Comparison of ENCODE assay signal across 23 cellular contexts in genomic region chr5:149915392-149916260, GRCh38. TPM values are rescaled to one million over a fixed set of nuclear protein-coding genes. Genes with fewer than 3 reads are reported as not detected.
A peak's percentile ranks its signal among the peaks of the same experiment; 100 is the strongest.
DNase-seq lines count a peak whose midpoint lies in the region; ATAC-seq and TF ChIP-seq lines count a peak whose summit lies in the region.
"Had no signal": no experiment of that assay in that cellular context is flagged by ENCODE, and none has a peak within 500 bp of the region (broad histone marks: within the 10 kb centered on the region; RNA-seq: fewer than 3 reads in every experiment).

No MANE protein-coding gene starts in this region.

- no peak for TF ChIP-seq POLR2A in uterus (IDR thresholded peaks at IDR 0.05)

- H3K27ac ChIP-seq in brain microvascular endothelial cell (peak overlapping the region; percentile 42), uterus (no peak overlapping the region)
- H3K27ac ChIP-seq: A549, BLaER1 had no signal

- H3K4me3 ChIP-seq in Loucy (ENCODE audit: low read length, poor library complexity, severe bottlenecking): no peak overlapping the region
- H3K4me3 ChIP-seq in brain microvascular endothelial cell (ENCODE audit: low read depth, low read length): no peak overlapping the region
- no peak overlapping the region for H3K4me3 ChIP-seq in uterus
- H3K4me3 ChIP-seq: A549, BLaER1 had no signal

- no peak overlapping the region for H3K27ac Mint-ChIP-seq in nephron progenitor cell
- H3K27ac Mint-ChIP-seq: activated CD4-positive, alpha-beta T cell treated with anti-CD3 and anti-CD28 coated beads, Interleukin-2, amount 10 ng/mL, durations not matched to agents 24 days and 14 days had no signal

- H3K9ac ChIP-seq in Loucy (ENCODE audit: low read depth, low read length, poor library complexity, severe bottlenecking): no peak overlapping the region
- H3K9ac ChIP-seq: BLaER1 had no signal

- no peaks in the 10 kb centered on the region for H3K9me3 Mint-ChIP-seq in nephron progenitor cell
- H3K9me3 Mint-ChIP-seq: activated CD4-positive, alpha-beta T cell treated with anti-CD3 and anti-CD28 coated beads, Interleukin-2, amount 10 ng/mL, durations not matched to agents 24 days and 14 days; naive thymus-derived CD4-positive, alpha-beta T cell had no signal

- no peak overlapping the region for H3K4me2 ChIP-seq in Loucy (ENCODE audit: low read depth, low read length, poor library complexity, severe bottlenecking)
- H3K4me2 ChIP-seq: A549, BLaER1 had no signal

- no peaks in the 10 kb centered on the region for H3K79me2 ChIP-seq in Loucy (ENCODE audit: insufficient read depth, low read length)

- intact Hi-C loops in uterus (cut with DNase I; ENCODE audit: low total_unique reads): no loop called here

- H3K27me3 ChIP-seq in Loucy (ENCODE audit: insufficient read depth, low read length, poor library complexity, severe bottlenecking) (no peaks in the 10 kb centered on the region), brain microvascular endothelial cell (replicated peaks) (no peaks in the 10 kb centered on the region), uterus (no peaks in the 10 kb centered on the region)
- H3K27me3 ChIP-seq: BLaER1 had no signal

- H2AFZ ChIP-seq in Loucy (ENCODE audit: low read length): peak overlapping the region; percentile 34; the same call in 1 of the 2 replicates

- no peak for TF ChIP-seq CTCF in Loucy (conservative IDR thresholded peaks at IDR 0.05; ENCODE audit: low read length)
- TF ChIP-seq CTCF in brain microvascular endothelial cell (IDR thresholded peaks at IDR 0.05; ENCODE audit: low read depth, low read length, missing control alignments): no peak
- TF ChIP-seq CTCF in nephron progenitor cell (IDR thresholded peaks at IDR 0.05): no peak
- TF ChIP-seq CTCF in uterus (IDR thresholded peaks at IDR 0.05): no peak

- in situ Hi-C loops in brain microvascular endothelial cell (cut with HindIII; ENCODE audit: low pct_ligation_motif_present, low sequenced_read_pairs): no loop called here

- no peak for ATAC-seq in GM18511 (IDR thresholded peaks at IDR 0.05; ENCODE audit: unreplicated experiment)
- ATAC-seq: A549; HepG2; naive thymus-derived CD4-positive, alpha-beta T cell had no signal

- H3K9me2 ChIP-seq in Loucy (replicated peaks; ENCODE audit: low read depth, low read length): no peaks in the 10 kb centered on the region

- no peaks in the 10 kb centered on the region for H3K9me3 ChIP-seq in Loucy (ENCODE audit: insufficient read depth, low read depth, low read length)
- H3K9me3 ChIP-seq in uterus: no peaks in the 10 kb centered on the region
- H3K9me3 ChIP-seq: A549, BLaER1 had no signal

- H3K36me3 ChIP-seq in Loucy (ENCODE audit: insufficient read depth, low read length) (no peaks in the 10 kb centered on the region), brain microvascular endothelial cell (replicated peaks) (no peaks in the 10 kb centered on the region), uterus (no peaks in the 10 kb centered on the region)
- H3K36me3 ChIP-seq: BLaER1 had no signal

- peak; percentile 82 for DNase-seq in A172 (ENCODE audit: low spot score)
- peak; percentile 69 for DNase-seq in brain microvascular endothelial cell
- DNase-seq in kidney tubule cell (ENCODE audit: low spot score): peak; percentile 66
- no peak for DNase-seq in NCI-H2107 treated with DMSO at 0.1 percent for 48 hours (lab: John Stamatoyannopoulos, UW; ENCODE audit: unreplicated experiment)
- no peak for DNase-seq in nephron progenitor cell
- no peak for DNase-seq in uterus
- DNase-seq: activated CD4-positive, alpha-beta T cell treated with anti-CD3 and anti-CD28 coated beads, Interleukin-2, amount 10 ng/mL, durations not matched to agents 24 days and 14 days; activated CD8-positive, alpha-beta memory T cell treated with anti-CD3 and anti-CD28 coated beads, Interleukin-2, amount 50 U/mL, for 4 hours; activated effector memory CD4-positive, alpha-beta T cell treated with anti-CD3 and anti-CD28 coated beads, Interleukin-2, amount 50 U/mL, for 16 hours; effector CD8-positive, alpha-beta T cell; head of caudate nucleus; MM.1S; naive thymus-derived CD4-positive, alpha-beta T cell; NCI-H1694 treated with DMSO at 0.1 percent for 48 hours; posterior cingulate gyrus; small intestine; stimulated activated CD4-positive, alpha-beta T cell treated with anti-CD3 and anti-CD28 coated beads, Interleukin-4, amount 100 ng/mL, for 24 hours; SW 1271 had no signal

- H3K36me3 Mint-ChIP-seq in nephron progenitor cell (ENCODE audit: low read depth): no peaks in the 10 kb centered on the region
- H3K36me3 Mint-ChIP-seq: naive thymus-derived CD4-positive, alpha-beta T cell had no signal

- peaks cover 14% of the 10 kb centered on the region for H3K27me3 Mint-ChIP-seq in nephron progenitor cell (ENCODE audit: low read depth, poor library complexity)

- peaks cover 16% of the 10 kb centered on the region for H3K4me1 ChIP-seq in Loucy (ENCODE audit: insufficient read depth, low read length, poor library complexity, severe bottlenecking)
- H3K4me1 ChIP-seq in uterus: no peaks in the 10 kb centered on the region
- H3K4me1 ChIP-seq: A549 had no signal

- H4K20me1 ChIP-seq in Loucy (ENCODE audit: insufficient read depth, low read length, poor library complexity, severe bottlenecking): no peaks in the 10 kb centered on the region
- H4K20me1 ChIP-seq: BLaER1 had no signal

- H3K4me3 Mint-ChIP-seq in nephron progenitor cell: no peak overlapping the region
- H3K4me3 Mint-ChIP-seq: activated CD4-positive, alpha-beta T cell treated with anti-CD3 and anti-CD28 coated beads, Interleukin-2, amount 10 ng/mL, durations not matched to agents 24 days and 14 days; naive thymus-derived CD4-positive, alpha-beta T cell had no signal

- H3K4me1 Mint-ChIP-seq in nephron progenitor cell: peaks cover 29% of the 10 kb centered on the region
- H3K4me1 Mint-ChIP-seq: activated CD4-positive, alpha-beta T cell treated with anti-CD3 and anti-CD28 coated beads, Interleukin-2, amount 10 ng/mL, durations not matched to agents 24 days and 14 days; naive thymus-derived CD4-positive, alpha-beta T cell had no signal

- no peaks in the 10 kb centered on the region for H3F3A ChIP-seq in Loucy (ENCODE audit: low read depth)

RNA-seq across cellular contexts. Expression of gene PDE6A, which starts 29.0 kb away (rescaled TPM):
- total RNA-seq in A172 (2014; rRNA removed; shearing (Covaris generic)): 0.10 and 0.41 TPM in 2 replicates
- total RNA-seq in uterus: under 1 TPM in 1 of 4 donors, not detected in 3; 0.07 TPM
- total RNA-seq: activated CD4-positive, alpha-beta T cell treated with anti-CD3 and anti-CD28 coated beads, Interleukin-2, amount 10 ng/mL, durations not matched to agents 24 days and 14 days; HepG2; naive thymus-derived CD4-positive, alpha-beta T cell had no signal

RNA-seq across cellular contexts. Expression of gene SLC26A2, which starts 44.9 kb away (rescaled TPM):
- total RNA-seq in A172 (2014; rRNA removed; shearing (Covaris generic)): 20.0 and 26.3 TPM in 2 replicates
- 10 to 100 TPM in 3 of 4 donors, 1 to 10 TPM in 1; 4.6 to 42.9 (median 15.6) TPM for total RNA-seq in uterus

Comparison
In these comparisons a context has a peak if more than half of its experiments do, and no peak if none do; other contexts are left out.
1. DNase-seq: peak in A172 (single experiment), brain microvascular endothelial cell (single experiment) and kidney tubule cell (single experiment); none in NCI-H2107 treated with DMSO at 0.1 percent for 48 hours (single experiment), nephron progenitor cell (single experiment) and uterus (0 of 2).